Comparison of ENCODE assay signal across 11 cellular contexts in the genomic region with DNA sequence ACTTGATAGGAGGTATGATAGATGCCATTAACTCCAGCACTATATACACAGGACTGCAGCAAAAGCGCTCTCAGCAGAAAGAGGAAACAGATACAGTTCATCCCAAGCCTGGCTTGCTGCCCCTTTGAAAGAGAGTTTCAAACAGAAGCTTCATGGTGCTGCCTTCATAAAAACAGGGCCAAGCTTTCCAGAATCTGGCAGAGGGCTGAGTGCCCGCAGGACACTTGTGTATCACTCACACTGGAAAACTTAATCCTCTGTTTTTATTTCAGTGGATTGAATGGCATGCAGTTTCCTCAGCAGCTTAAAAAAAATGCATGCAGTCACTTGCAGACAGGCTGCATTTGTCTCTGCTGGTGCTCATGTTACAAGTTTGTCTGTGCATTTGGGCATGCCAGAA. TPM values are rescaled to one million over a fixed set of nuclear protein-coding genes. Genes with fewer than 3 reads are reported as not detected.
A peak's percentile ranks its signal among the peaks of the same experiment; 100 is the strongest.
DNase-seq lines count a peak whose midpoint lies in the region; ATAC-seq, FAIRE-seq and TF ChIP-seq lines count a peak whose summit lies in the region.
"Had no signal": no experiment of that assay in that cellular context is flagged by ENCODE, and none has a peak within 500 bp of the region (broad histone marks: within the 10 kb centered on the region; RNA-seq: fewer than 3 reads in every experiment).

No MANE protein-coding gene starts in this region.

- TF ChIP-seq EP300 in A549 (IDR thresholded peaks at IDR 0.05): no peak

- H3K36me3 Mint-ChIP-seq in chondrocyte (ENCODE audit: low read depth): no peaks in the 10 kb centered on the region
- H3K36me3 Mint-ChIP-seq: stimulated activated memory B cell treated with anti-CD40 and anti-IgM and Interleukin-4, amounts not matched to agents 10 μg/mL and 1 μg/mL and 100 μg/mL, for 72 hours had no signal

- intact Hi-C loops in mucosa of descending colon (cut with DNase I, micrococcal nuclease): no loop called here

- peak overlapping the region; percentile 83 for H3K27ac Mint-ChIP-seq in chondrocyte (ENCODE audit: unreplicated experiment)
- H3K27ac Mint-ChIP-seq: stimulated activated memory B cell treated with anti-CD40 and anti-IgM and Interleukin-4, amounts not matched to agents 10 μg/mL and 1 μg/mL and 100 μg/mL, for 72 hours had no signal

- H3K9me3 ChIP-seq in A549 (no peaks in the 10 kb centered on the region), mucosa of descending colon (no peaks in the 10 kb centered on the region)

- peak overlapping the region; percentile 1 to 67; a peak in 4 of 6 replicates for H3K27ac ChIP-seq in A549

- DNase-seq in A549 (ENCODE audit: low read depth in 1 of 2, low spot score in 1 of 2) (no peak), LHCN-M2 (ENCODE audit: low read depth) (peak; percentile 91), chondrocyte (ENCODE audit: low spot score) (no peak), mucosa of descending colon (no peak), activated T-cell treated with anti-CD3 and anti-CD28 coated beads for 4 hours (no peak), DMS79 (lab: John Stamatoyannopoulos, UW) (no peak), GM19239 (ENCODE audit: insufficient read length, low spot score) (no peak), cerebellum (ENCODE audit: low spot score) (no peak)
- DNase-seq: activated gamma-delta T cell, C1 segment of cervical spinal cord had no signal

- no peak for TF ChIP-seq RAD21 in A549 (conservative IDR thresholded peaks at IDR 0.05 in 1 of 2, IDR thresholded peaks at IDR 0.05 in 1 of 2)

- no peaks in the 10 kb centered on the region for H3K36me3 ChIP-seq in mucosa of descending colon (ENCODE audit: low read depth)

- POLR2A ChIA-PET in A549 (lab: Yijun Ruan, JAX): no interaction called here

- FAIRE-seq in A549 (lab: Jason Lieb, UNC) (no peak), GM19239 (lab: Jason Lieb, UNC) (no peak)

- CTCF ChIA-PET in A549 (lab: Yijun Ruan, JAX): interaction anchor here (0.6 to 1.1 kb wide), 2 partner anchors 20 to 59 kb away, joined by 3 to 4 read pairs; no protein-coding TSS in a partner anchor

- no peak overlapping the region for H3K4me3 Mint-ChIP-seq in chondrocyte (ENCODE audit: unreplicated experiment)
- H3K4me3 Mint-ChIP-seq: stimulated activated memory B cell treated with anti-CD40 and anti-IgM and Interleukin-4, amounts not matched to agents 10 μg/mL and 1 μg/mL and 100 μg/mL, for 72 hours had no signal

- no peaks in the 10 kb centered on the region for H3K9me3 Mint-ChIP-seq in chondrocyte (ENCODE audit: low read depth)
- H3K9me3 Mint-ChIP-seq: stimulated activated memory B cell treated with anti-CD40 and anti-IgM and Interleukin-4, amounts not matched to agents 10 μg/mL and 1 μg/mL and 100 μg/mL, for 72 hours had no signal

- no peak; a peak in 2 of 6 replicates for ATAC-seq in A549
- ATAC-seq in mucosa of descending colon: peak; percentile 10
- ATAC-seq: stimulated activated memory B cell treated with anti-CD40 and anti-IgM and Interleukin-4, amounts not matched to agents 10 μg/mL and 1 μg/mL and 100 μg/mL, for 72 hours had no signal

- TF ChIP-seq CTCF in A549 (IDR thresholded peaks at IDR 0.05): no peak
- TF ChIP-seq CTCF in chondrocyte (IDR thresholded peaks at IDR 0.05): no peak
- no peak for TF ChIP-seq CTCF in mucosa of descending colon (IDR thresholded peaks at IDR 0.05)

- H3K4me1 ChIP-seq in A549 (peaks cover 38% of the 10 kb centered on the region), mucosa of descending colon (ENCODE audit: low read depth) (peaks cover 4% of the 10 kb centered on the region)

- H3K27me3 Mint-ChIP-seq in chondrocyte (ENCODE audit: low read depth): no peaks in the 10 kb centered on the region

- WGBS in A549 (ENCODE audit: missing lambda C conversion rate): 79% methylated on average over 2 of the region's 2 CpGs

- peaks cover 88% of the 10 kb centered on the region for H3K4me1 Mint-ChIP-seq in chondrocyte (ENCODE audit: low read depth)
- H3K4me1 Mint-ChIP-seq: stimulated activated memory B cell treated with anti-CD40 and anti-IgM and Interleukin-4, amounts not matched to agents 10 μg/mL and 1 μg/mL and 100 μg/mL, for 72 hours had no signal

- H3K4me2 ChIP-seq in A549: no peak overlapping the region

- H3K4me3 ChIP-seq in A549: no peak overlapping the region
- no peak overlapping the region for H3K4me3 ChIP-seq in mucosa of descending colon

- TF ChIP-seq POLR2A in A549 (IDR thresholded peaks at IDR 0.05; ENCODE audit: low read length): no peak

TF ChIP-seq in A549, 52 proteins besides CTCF, POLR2A, EP300 and RAD21:
- TF ChIP-seq ZSCAN20 (CRISPR knock-in tag; IDR thresholded peaks at IDR 0.05) (no peak), MAZ (IDR thresholded peaks at IDR 0.05; ENCODE audit: borderline replicate concordance, low read depth, low read length) (no peak), NR3C1 (IDR thresholded peaks at IDR 0.05) (no peak), RNF2 (IDR thresholded peaks at IDR 0.05; ENCODE audit: borderline replicate concordance, low read depth) (no peak), FOXS1 (CRISPR knock-in tag; IDR thresholded peaks at IDR 0.05) (no peak), FOSB (CRISPR knock-in tag; IDR thresholded peaks at IDR 0.05) (no peak), RFX5 (IDR thresholded peaks at IDR 0.05) (no peak), POLR2AphosphoS2 (conservative IDR thresholded peaks at IDR 0.05; ENCODE audit: low read length) (no peak)
- TF ChIP-seq, protein P1, sequence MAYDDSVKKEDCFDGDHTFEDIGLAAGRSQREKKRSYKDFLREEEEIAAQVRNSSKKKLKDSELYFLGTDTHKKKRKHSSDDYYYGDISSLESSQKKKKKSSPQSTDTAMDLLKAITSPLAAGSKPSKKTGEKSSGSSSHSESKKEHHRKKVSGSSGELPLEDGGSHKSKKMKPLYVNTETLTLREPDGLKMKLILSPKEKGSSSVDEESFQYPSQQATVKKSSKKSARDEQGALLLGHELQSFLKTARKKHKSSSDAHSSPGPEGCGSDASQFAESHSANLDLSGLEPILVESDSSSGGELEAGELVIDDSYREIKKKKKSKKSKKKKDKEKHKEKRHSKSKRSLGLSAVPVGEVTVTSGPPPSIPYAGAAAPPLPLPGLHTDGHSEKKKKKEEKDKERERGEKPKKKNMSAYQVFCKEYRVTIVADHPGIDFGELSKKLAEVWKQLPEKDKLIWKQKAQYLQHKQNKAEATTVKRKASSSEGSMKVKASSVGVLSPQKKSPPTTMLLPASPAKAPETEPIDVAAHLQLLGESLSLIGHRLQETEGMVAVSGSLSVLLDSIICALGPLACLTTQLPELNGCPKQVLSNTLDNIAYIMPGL (CRISPR knock-in tag; IDR thresholded peaks at IDR 0.05; ENCODE audit: borderline replicate concordance): no peak
- TF ChIP-seq, protein P2, sequence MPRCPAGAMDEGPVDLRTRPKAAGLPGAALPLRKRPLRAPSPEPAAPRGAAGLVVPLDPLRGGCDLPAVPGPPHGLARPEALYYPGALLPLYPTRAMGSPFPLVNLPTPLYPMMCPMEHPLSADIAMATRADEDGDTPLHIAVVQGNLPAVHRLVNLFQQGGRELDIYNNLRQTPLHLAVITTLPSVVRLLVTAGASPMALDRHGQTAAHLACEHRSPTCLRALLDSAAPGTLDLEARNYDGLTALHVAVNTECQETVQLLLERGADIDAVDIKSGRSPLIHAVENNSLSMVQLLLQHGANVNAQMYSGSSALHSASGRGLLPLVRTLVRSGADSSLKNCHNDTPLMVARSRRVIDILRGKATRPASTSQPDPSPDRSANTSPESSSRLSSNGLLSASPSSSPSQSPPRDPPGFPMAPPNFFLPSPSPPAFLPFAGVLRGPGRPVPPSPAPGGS (IDR thresholded peaks at IDR 0.05): no peak

RNA-seq across cellular contexts. Expression of gene KCNJ15, which starts 40.4 kb away (rescaled TPM):
- polyA plus RNA-seq in A549 (2011; rRNA removed) (0.19 and 0.30 TPM in 2 replicates), A549 (2017; fragmentation: RNase III; extraction: RNeasy Plus Mini Kit Qiagen cat#74134 plus additional on column Dnase treatment) (0.05 to 0.30 TPM in 2 of 3 replicates, not detected in the other)
- 0.01 and 0.08 TPM in 2 replicates for polyA plus RNA-seq in A549 (2012; cell fraction: cytosol; rRNA removed)
- polyA plus RNA-seq in A549 (2012; cell fraction: nucleus; rRNA removed): 0.05 TPM in 1 of 2 replicates, not detected in the other
- polyA minus RNA-seq in A549 (2011; rRNA and poly(A)+ RNA removed): 0.29 and 0.54 TPM in 2 replicates
- total RNA-seq in LHCN-M2 (2014; rRNA removed) (19.2 and 19.8 TPM in 2 replicates), chondrocyte (0.21 to 0.80 TPM (median 0.27 TPM) in 3 replicates), mucosa of descending colon (under 1 TPM in 2 of 3 donors, not detected in 1; 0.44 to 0.77 TPM), cerebellum (not detected)
- polyA plus RNA-seq in LHCN-M2 (2012): 10.5 TPM

Comparison
In these comparisons a context has a peak if more than half of its experiments do, and no peak if none do; other contexts are left out.
1. RNA of gene KCNJ15, which starts 40.4 kb away (total RNA-seq): 19.2 to 19.8 TPM in LHCN-M2; 0.21 to 0.80 TPM in chondrocyte, 0.44 to 0.77 TPM in mucosa of descending colon and not detected in cerebellum (single experiment); every median in the first group is over 10 times any median in the second.